Comparison of ENCODE assay signal across 20 cellular contexts in genomic region chr6:168177492-168177891, GRCh38.
DNase-seq lines count a peak whose midpoint lies in the region; ATAC-seq, FAIRE-seq and TF ChIP-seq lines count a peak whose summit lies in the region.
"Had no signal": no experiment of that assay in that cellular context is flagged by ENCODE, and none has a peak within 500 bp of the region (broad histone marks: within the 10 kb centered on the region; RNA-seq: fewer than 3 reads in every experiment).

No MANE protein-coding gene starts in this region.

- no peaks in the 10 kb centered on the region for H3K27me3 ChIP-seq in H1 (replicated peaks in 1 of 4; ENCODE audit: control insufficient read depth in 3 of 4, extremely low read depth in 1 of 4, insufficient read depth in 3 of 4, low read length in 3 of 4)

- WGBS in H1 (ENCODE audit: extremely low coverage in 1 of 2, insufficient coverage in 1 of 2, insufficient read length in 1 of 2, insufficient replicate concordance in 2 of 2, low coverage in 1 of 2, low lambda C conversion rate in 2 of 2, missing lambda C conversion rate in 1 of 2), 2 experiments: 88% methylated on average over 4 of the region's 4 CpGs; no CpG with 5 or more reads in 1 of the 2 experiments

- intact Hi-C loops in sciatic nerve (cut with DNase I): no loop called here

- H3K56ac ChIP-seq in H1 (replicated peaks; ENCODE audit: insufficient read length, low read depth, low read length): no peak overlapping the region

- H3K36me3 ChIP-seq in H1 (ENCODE audit: control insufficient read depth in 2 of 4, insufficient read depth in 4 of 4, low read length in 3 of 4): no peaks in the 10 kb centered on the region

- TF ChIP-seq EP300 in H1 (IDR thresholded peaks at IDR 0.05; ENCODE audit: borderline replicate concordance in 1 of 2, low read depth in 2 of 2, low read length in 2 of 2): no peak

- no peak overlapping the region for H4K8ac ChIP-seq in H1 (ENCODE audit: extremely low read depth, insufficient read depth, low read length)

- no peak overlapping the region for H3K4me3 ChIP-seq in H1 (ENCODE audit: extremely low read depth in 1 of 4, insufficient read depth in 2 of 4, low read depth in 3 of 4, low read length in 4 of 4)

- no peaks in the 10 kb centered on the region for H3K79me1 ChIP-seq in H1 (ENCODE audit: low read depth, low read length)

- H4K91ac ChIP-seq in H1 (replicated peaks; ENCODE audit: insufficient read length, low read length): no peak overlapping the region

- no peak overlapping the region for H2BK20ac ChIP-seq in H1 (ENCODE audit: low read length)

- H3K79me2 ChIP-seq in H1 (ENCODE audit: control insufficient read depth in 1 of 2, insufficient read depth in 2 of 2, low read length in 2 of 2): no peaks in the 10 kb centered on the region

- TF ChIP-seq CTCF in H1 (IDR thresholded peaks at IDR 0.05; ENCODE audit: control extremely low read depth in 1 of 3, insufficient read depth in 1 of 3, low read depth in 1 of 3, low read length in 3 of 3): no peak

- no peaks in the 10 kb centered on the region for H4K20me1 ChIP-seq in H1 (replicated peaks in 1 of 2; ENCODE audit: control insufficient read depth in 1 of 2, insufficient read depth in 2 of 2, low read length in 2 of 2)

- H3K9me3 ChIP-seq in H1 (ENCODE audit: insufficient read depth in 2 of 2, low read depth in 1 of 2, low read length in 1 of 2): no peaks in the 10 kb centered on the region

- CTCF ChIA-PET in H1 (lab: Charles Lee; ENCODE audit: partially characterized antibody): no interaction called here

- no peak for TF ChIP-seq RAD21 in H1 (IDR thresholded peaks at IDR 0.05 in 1 of 2, conservative IDR thresholded peaks at IDR 0.05 in 1 of 2; ENCODE audit: low read depth in 2 of 2, low read length in 2 of 2)

- no peak for TF ChIP-seq POLR2A in H1 (IDR thresholded peaks at IDR 0.05; ENCODE audit: control extremely low read depth in 1 of 2, low read depth in 2 of 2, low read length in 2 of 2)

- POLR2A ChIA-PET in H1 (lab: Charles Lee; ENCODE audit: partially characterized antibody): no interaction called here

- no peak overlapping the region for H3K14ac ChIP-seq in H1 (ENCODE audit: insufficient read length)

- peak overlapping the region; percentile 63; the same call in 1 of the 2 replicates for H2BK15ac ChIP-seq in H1 (ENCODE audit: low read length)

- H2AK5ac ChIP-seq in H1 (ENCODE audit: low read depth, low read length): no peak overlapping the region

- H3K4me2 ChIP-seq in H1 (ENCODE audit: insufficient read depth in 1 of 2, low read depth in 2 of 2, low read length in 2 of 2): no peak overlapping the region

- peaks cover 8 to 25% (median 16%) of the 10 kb centered on the region in 4 experiments for H3K4me1 ChIP-seq in H1 (replicated peaks in 1 of 4; ENCODE audit: control insufficient read depth in 3 of 4, insufficient read depth in 4 of 4, low read length in 3 of 4)

- no peak overlapping the region for H3K23ac ChIP-seq in H1 (ENCODE audit: insufficient read length)

- DNase-seq in activated effector memory CD4-positive, alpha-beta T cell treated with anti-CD3 and anti-CD28 coated beads, Interleukin-2, amount 50 U/mL, for 16 hours: peak; percentile 46
- DNase-seq in activated effector memory CD4-positive, alpha-beta T cell treated with Interleukin-2 at 50 U/mL for 16 hours: no peak
- DNase-seq in H1 (ENCODE audit: low read depth in 1 of 2, low spot score in 2 of 2) (no peak), left lobe of liver (ENCODE audit: low spot score) (peak; percentile 10), sciatic nerve (ENCODE audit: low spot score) (no peak), NCI-H146 treated with DMSO at 0.1 percent for 48 hours (lab: John Stamatoyannopoulos, UW; ENCODE audit: unreplicated experiment) (no peak)
- DNase-seq: C1 segment of cervical spinal cord; Calu3; CD4-positive, alpha-beta memory T cell; COR-L47; DMS53; DMS79 treated with DMSO at 0.1 percent for 48 hours; GOT3; H7; HCEC 1CT had no signal

- no peak overlapping the region for H3K4ac ChIP-seq in H1 (replicated peaks; ENCODE audit: insufficient read length, low read depth, low read length)

- H3K23me2 ChIP-seq in H1 (ENCODE audit: low read depth, low read length): no peaks in the 10 kb centered on the region

- no peak overlapping the region for H3K9ac ChIP-seq in H1 (replicated peaks in 1 of 4; ENCODE audit: extremely low read depth in 1 of 4, low read depth in 3 of 4, low read length in 3 of 4)

- no peak overlapping the region for H4K5ac ChIP-seq in H1 (ENCODE audit: insufficient read length, low read depth, low read length)

- ATAC-seq in left lobe of liver (no peak), sciatic nerve (no peak), HG03571 (IDR thresholded peaks at IDR 0.05; ENCODE audit: unreplicated experiment) (no peak)

- no peak for FAIRE-seq in H1 (lab: Jason Lieb, UNC)
- FAIRE-seq: A204.1, G401.6, GM12892 had no signal

- peak overlapping the region; percentile 62; the same call in 1 of the 2 replicates for H2BK12ac ChIP-seq in H1 (ENCODE audit: low read depth, low read length)

- H2BK120ac ChIP-seq in H1 (replicated peaks; ENCODE audit: low read depth, low read length): no peak overlapping the region

- H3K18ac ChIP-seq in H1 (ENCODE audit: extremely low read depth, low read length): no peak overlapping the region

- H2BK5ac ChIP-seq in H1 (ENCODE audit: low read depth, low read length): no peak overlapping the region

- H3K27ac ChIP-seq in H1 (ENCODE audit: low read depth, low read length): no peak overlapping the region
- H3K27ac ChIP-seq: 22Rv1 had no signal

- no peak overlapping the region for H2AFZ ChIP-seq in H1 (ENCODE audit: low read length)

TF ChIP-seq in H1, 55 proteins besides CTCF, POLR2A, EP300 and RAD21:
- TF ChIP-seq NRF1 (IDR thresholded peaks at IDR 0.05; ENCODE audit: low read depth, low read length) (no peak), SP4 (IDR thresholded peaks at IDR 0.05; ENCODE audit: low read length) (no peak), CEBPB (IDR thresholded peaks at IDR 0.05; ENCODE audit: low read depth, low read length) (no peak), ZNF274 (IDR thresholded peaks at IDR 0.05; ENCODE audit: borderline replicate concordance, extremely low read depth, low read length) (no peak), KDM5A (IDR thresholded peaks at IDR 0.05; ENCODE audit: low read length) (no peak), PHF8 (conservative IDR thresholded peaks at IDR 0.05; ENCODE audit: low read depth, low read length) (no peak), ASH2L (IDR thresholded peaks at IDR 0.05; ENCODE audit: low read length) (no peak), CBX5 (IDR thresholded peaks at IDR 0.05; ENCODE audit: low read depth, low read length) (no peak), CREB1 (IDR thresholded peaks at IDR 0.05) (no peak), TAF7 (optimal IDR thresholded peaks at IDR 0.05; ENCODE audit: borderline replicate concordance, low read depth, low read length) (no peak), RNF2 (IDR thresholded peaks at IDR 0.05; ENCODE audit: borderline replicate concordance, low read depth, low read length, missing control alignments, poor library complexity, severe bottlenecking) (no peak), HDAC6 (IDR thresholded peaks at IDR 0.05; ENCODE audit: low read depth, low read length) (no peak), RXRA (IDR thresholded peaks at IDR 0.05; ENCODE audit: insufficient read depth, low read depth, low read length) (no peak), TCF12 (IDR thresholded peaks at IDR 0.05; ENCODE audit: low read depth, low read length) (no peak)

Comparison
In these comparisons a context has a peak if more than half of its experiments do, and no peak if none do; other contexts are left out.
1. DNase-seq: peak in activated effector memory CD4-positive, alpha-beta T cell treated with anti-CD3 and anti-CD28 coated beads, Interleukin-2, amount 50 U/mL, for 16 hours (single experiment) and left lobe of liver (single experiment); none in activated effector memory CD4-positive, alpha-beta T cell treated with Interleukin-2 at 50 U/mL for 16 hours (single experiment), H1 (0 of 2), sciatic nerve (single experiment) and NCI-H146 treated with DMSO at 0.1 percent for 48 hours (single experiment).